ENCODE assay signal across 16 cellular contexts in the genomic region with DNA sequence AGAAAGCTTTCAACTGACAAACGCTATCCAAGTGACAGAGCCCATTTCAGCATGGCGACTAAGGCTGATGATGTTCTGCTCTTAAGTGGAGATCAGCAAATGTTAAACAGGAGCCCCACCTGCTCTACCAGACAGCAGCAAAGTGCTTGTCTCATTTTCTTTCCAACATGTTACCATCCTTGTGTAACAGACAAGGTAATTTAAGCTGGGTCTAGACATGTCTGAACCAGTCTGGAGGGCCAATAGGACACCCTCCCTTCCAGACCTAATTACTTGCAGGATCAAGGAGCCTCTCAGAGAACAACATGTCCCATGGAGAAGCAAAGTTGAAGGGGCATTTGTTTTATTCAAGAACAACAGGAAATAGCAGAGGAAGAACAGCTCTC. TPM values are rescaled to one million over a fixed set of nuclear protein-coding genes. Genes with fewer than 3 reads are reported as not detected.
DNase-seq lines count a peak whose midpoint lies in the region; ATAC-seq, FAIRE-seq and TF ChIP-seq lines count a peak whose summit lies in the region.
"Had no signal": no experiment of that assay in that cellular context is flagged by ENCODE, and none has a peak within 500 bp of the region (broad histone marks: within the 10 kb centered on the region; RNA-seq: fewer than 3 reads in every experiment).

No MANE protein-coding gene starts in this region.

- TF ChIP-seq CTCF in CD14-positive monocyte (IDR thresholded peaks at IDR 0.05) = no peak
- TF ChIP-seq CTCF in RWPE2 (IDR thresholded peaks at IDR 0.05; ENCODE audit: poor library complexity, severe bottlenecking) = no peak

- no peak for TF ChIP-seq POLR2A in erythroblast (IDR thresholded peaks at IDR 0.05; ENCODE audit: low read length)

- H3K36me3 ChIP-seq in RWPE2 (ENCODE audit: low read depth) (no peaks in the 10 kb centered on the region), small intestine (ENCODE audit: control insufficient read depth in 2 of 2, insufficient read depth in 2 of 2, low read length in 2 of 2) (no peaks in the 10 kb centered on the region)
- H3K36me3 ChIP-seq: gastroesophageal sphincter had no signal

- peak; percentile 76; the same call in 1 of the 3 replicates for ATAC-seq in RWPE2 (ENCODE audit: low read depth)
- ATAC-seq: activated T-cell treated with anti-CD3 and anti-CD28 coated beads, Interleukin-2, amount 50 U/mL, for 72 hours; gastroesophageal sphincter; T-helper 17 cell had no signal

- peaks cover 0 to 3% (median 0%) of the 10 kb centered on the region in 7 donors for H3K9me3 Mint-ChIP-seq in CD14-positive monocyte
- H3K9me3 Mint-ChIP-seq: activated CD4-positive, alpha-beta T cell treated with anti-CD3 and anti-CD28 coated beads, Interleukin-2, amount 10 ng/mL, durations not matched to agents 24 days and 14 days; activated T-cell treated with anti-CD3 and anti-CD28 coated beads, Interleukin-2, amount 50 U/mL, for 72 hours had no signal

- peaks cover 0 to 1% (median 0%) of the 10 kb centered on the region in 3 donors for H3K27me3 Mint-ChIP-seq in CD14-positive monocyte (ENCODE audit: low read depth in 3 of 3)

- FAIRE-seq in small intestine (lab: Jason Lieb, UNC) = no peak
- FAIRE-seq: kidney had no signal

- H3K4me3 Mint-ChIP-seq in CD14-positive monocyte = no peak overlapping the region
- H3K4me3 Mint-ChIP-seq: activated CD4-positive, alpha-beta T cell treated with anti-CD3 and anti-CD28 coated beads, Interleukin-2, amount 10 ng/mL, durations not matched to agents 24 days and 14 days; activated T-cell treated with anti-CD3 and anti-CD28 coated beads, Interleukin-2, amount 50 U/mL, for 72 hours; T-helper 17 cell had no signal

- peaks cover 91% of the 10 kb centered on the region for H3K4me1 Mint-ChIP-seq in CD14-positive monocyte

- H3K9me3 ChIP-seq in RWPE2 (ENCODE audit: severe bottlenecking) (no peaks in the 10 kb centered on the region), small intestine (ENCODE audit: control insufficient read depth, low read depth) (no peaks in the 10 kb centered on the region)
- H3K9me3 ChIP-seq: gastroesophageal sphincter had no signal

- H3K36me3 Mint-ChIP-seq in CD14-positive monocyte = peaks cover 0 to 5% of the 10 kb centered on the region in 2 donors

- peak overlapping the region; percentile 6 to 100 (median 85) for H3K27ac Mint-ChIP-seq in CD14-positive monocyte
- H3K27ac Mint-ChIP-seq: activated CD4-positive, alpha-beta T cell treated with anti-CD3 and anti-CD28 coated beads, Interleukin-2, amount 10 ng/mL, durations not matched to agents 24 days and 14 days; activated T-cell treated with anti-CD3 and anti-CD28 coated beads, Interleukin-2, amount 50 U/mL, for 72 hours; T-helper 17 cell had no signal

- peaks cover 16% of the 10 kb centered on the region for H3K4me1 ChIP-seq in RWPE2 (ENCODE audit: insufficient read depth, poor library complexity, severe bottlenecking)
- H3K4me1 ChIP-seq in small intestine (ENCODE audit: control insufficient read depth in 2 of 2, insufficient read depth in 1 of 2, low read depth in 1 of 2, low read length in 1 of 2) = no peaks in the 10 kb centered on the region

- WGBS in small intestine, 3 donors = 88 to 96% (median 90%) methylated on average over 2 of the region's 2 CpGs

- H3K4me3 ChIP-seq in RWPE2 (ENCODE audit: severe bottlenecking) (no peak overlapping the region), small intestine (ENCODE audit: low read depth in 1 of 2, low read length in 2 of 2) (no peak overlapping the region)
- H3K4me3 ChIP-seq: gastroesophageal sphincter had no signal

- intact Hi-C loops in CD14-positive monocyte (cut with micrococcal nuclease) = loop anchor here in 1 of 2 donors (2.0 kb wide), 1 partner anchor 17 kb away; no protein-coding TSS in a partner anchor

- DNase-seq in CD14-positive monocyte (ENCODE audit: low spot score) (no peak), NCI-H187 (lab: John Stamatoyannopoulos, UW) (peak; percentile 84 to 89), RWPE2 (ENCODE audit: low spot score) (no peak), left kidney (ENCODE audit: low read depth, low spot score) (peak; percentile 64), small intestine (no peak), ecto neural progenitor cell (ENCODE audit: low spot score) (no peak), activated gamma-delta T cell treated with Interleukin-2 at 50 U/mL for 16 hours (no peak), erythroblast (lab: John Stamatoyannopoulos, UW) (no peak)
- DNase-seq: activated CD4-positive, alpha-beta T cell treated with anti-CD3 and anti-CD28 coated beads, Interleukin-2, amount 10 ng/mL, durations not matched to agents 24 days and 14 days; activated T-cell treated with anti-CD3 and anti-CD28 coated beads, Interleukin-2, amount 50 U/mL, for 72 hours; aorta; effector CD4-positive, alpha-beta T cell; kidney; NCI-H1694; T-helper 17 cell had no signal

- H3K27me3 ChIP-seq in RWPE2 (ENCODE audit: insufficient read depth, poor library complexity, severe bottlenecking) = no peaks in the 10 kb centered on the region
- no peaks in the 10 kb centered on the region for H3K27me3 ChIP-seq in small intestine (ENCODE audit: control insufficient read depth in 2 of 2, insufficient read depth in 2 of 2, low read length in 2 of 2)
- H3K27me3 ChIP-seq: gastroesophageal sphincter had no signal

- H3K27ac ChIP-seq in RWPE2 (ENCODE audit: poor library complexity, severe bottlenecking) = no peak overlapping the region
- H3K27ac ChIP-seq in small intestine (ENCODE audit: low read depth in 1 of 2, low read length in 1 of 2) = no peak overlapping the region
- H3K27ac ChIP-seq: gastroesophageal sphincter had no signal

RNA-seq across cellular contexts. Expression of a gene that starts 3.9 kb away (rescaled TPM):
- polyA plus RNA-seq in CD14-positive monocyte = 10 to 100 TPM; 48.8 to 75.8 TPM
- polyA plus RNA-seq in small intestine = 10 to 100 TPM in 1 of 3 donors, 1 to 10 TPM in 2; 2.5 to 27.5 (median 9.2) TPM

Comparison
In these comparisons a context has a peak if more than half of its experiments do, and no peak if none do; other contexts are left out.
1. DNase-seq: peak in NCI-H187 (2 of 2) and left kidney (single experiment); none in CD14-positive monocyte (single experiment), RWPE2 (single experiment), small intestine (single experiment), ecto neural progenitor cell (single experiment), activated gamma-delta T cell treated with Interleukin-2 at 50 U/mL for 16 hours (single experiment) and erythroblast (0 of 2).